In the genomic region with DNA sequence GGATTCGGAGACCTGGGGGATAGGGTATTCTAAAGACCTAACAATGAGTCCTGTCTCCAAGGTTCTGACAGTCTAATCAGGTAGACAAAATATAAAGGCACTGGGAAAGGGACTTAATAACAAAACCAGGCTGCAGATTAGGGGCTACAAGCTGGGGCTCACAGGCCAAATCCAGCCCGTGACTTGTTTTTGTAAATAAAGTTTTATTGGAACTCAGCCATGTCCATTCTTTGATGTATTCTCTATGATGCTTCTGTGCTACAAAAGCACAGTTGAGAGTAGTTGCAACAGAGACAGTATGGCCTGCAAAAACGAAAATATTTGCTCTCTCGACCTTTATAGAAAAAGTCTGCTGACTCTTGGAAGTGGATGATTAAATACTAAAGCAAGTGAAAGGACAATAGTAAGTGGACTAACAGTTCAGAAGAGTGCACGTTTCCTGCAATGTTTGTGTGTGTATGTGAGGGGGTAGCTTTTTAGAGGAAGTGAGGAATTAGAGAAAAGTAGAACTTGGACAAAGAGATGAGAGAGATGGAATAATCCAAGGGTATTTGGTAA, we compare ENCODE assay signal across 1 cellular context.
TF ChIP-seq lines count a peak whose summit lies in the region.

No MANE protein-coding gene starts in this region.

TF ChIP-seq in GM12878, 131 proteins besides CTCF, POLR2A, EP300 and RAD21 (continued from another document):
- TF ChIP-seq ZBTB40 (IDR thresholded peaks at IDR 0.05; ENCODE audit: borderline replicate concordance): peak; percentile 29; the same call in 1 of the 2 replicates
